9 cellular contexts compared by ENCODE assay signal in genomic region chr19:11535792-11536595, GRCh38. TPM values are rescaled to one million over a fixed set of nuclear protein-coding genes. Genes with fewer than 3 reads are reported as not detected.
DNase-seq lines count a peak whose midpoint lies in the region; ATAC-seq, FAIRE-seq and TF ChIP-seq lines count a peak whose summit lies in the region.
"Had no signal": no experiment of that assay in that cellular context is flagged by ENCODE, and none has a peak within 500 bp of the region (broad histone marks: within the 10 kb centered on the region; RNA-seq: fewer than 3 reads in every experiment).

No MANE protein-coding gene starts in this region.

- H3K27ac ChIP-seq in MM.1S (ENCODE audit: low read length) (no peak overlapping the region), SU-DHL-6 (ENCODE audit: low read depth, low read length) (peak overlapping the region; percentile 26; the same call in 1 of the 2 replicates), cardiac muscle cell (peak overlapping the region; percentile 84), pancreas (peak overlapping the region in 2 of 4 donors; percentile 50 to 58), thyroid gland (peak overlapping the region; percentile 5 to 80 (median 56))

- H3K9me2 ChIP-seq in MM.1S (replicated peaks; ENCODE audit: insufficient read depth, low read length) (no peaks in the 10 kb centered on the region), SU-DHL-6 (replicated peaks; ENCODE audit: insufficient read depth, low read length) (no peaks in the 10 kb centered on the region)

- H3K4me2 ChIP-seq in MM.1S (ENCODE audit: low read depth, low read length), result peak overlapping the region; percentile 78
- peak overlapping the region; percentile 66 for H3K4me2 ChIP-seq in SU-DHL-6 (ENCODE audit: low read depth, low read length, poor library complexity, severe bottlenecking)

- H3K36me3 Mint-ChIP-seq in activated naive CD8-positive, alpha-beta T cell treated with anti-CD3 and anti-CD28 coated beads, Interleukin-2, amount 10 ng/mL, durations not matched to agents 7 days and 5 days, result no peaks in the 10 kb centered on the region

- peak in 1 of 2 donors; percentile 66 for TF ChIP-seq POLR2A in thyroid gland (IDR thresholded peaks at IDR 0.05)

- H3F3A ChIP-seq in MM.1S (ENCODE audit: insufficient read depth, low read length) (peaks cover 8% of the 10 kb centered on the region; the same call in 1 of the 2 replicates), SU-DHL-6 (ENCODE audit: insufficient read depth) (peaks cover 8% of the 10 kb centered on the region; the same call in 1 of the 2 replicates)

- WGBS in pancreas, 2 donors, result 15% methylated on average over 50 to 54 of the region's 54 CpGs
- 16 to 20% methylated on average over 32 to 40 of the region's 54 CpGs for WGBS in thyroid gland, 2 donors

- peaks cover 30% of the 10 kb centered on the region for H3K27me3 Mint-ChIP-seq in activated naive CD8-positive, alpha-beta T cell treated with anti-CD3 and anti-CD28 coated beads, Interleukin-2, amount 10 ng/mL, durations not matched to agents 7 days and 5 days

- TF ChIP-seq CTCF in MM.1S (IDR thresholded peaks at IDR 0.05; ENCODE audit: low read length) (peak; percentile 80), SU-DHL-6 (IDR thresholded peaks at IDR 0.05; ENCODE audit: insufficient read depth, low read length, poor library complexity, severe bottlenecking) (peak; percentile 85), cardiac muscle cell (IDR thresholded peaks at IDR 0.05; ENCODE audit: low read depth, low read length) (peak; percentile 96), pancreas (IDR thresholded peaks at IDR 0.05) (peak; percentile 84 to 95 (median 91)), thyroid gland (IDR thresholded peaks at IDR 0.05) (peak; percentile 52 to 89 (median 76))

- peak overlapping the region; percentile 69 for H3K27ac Mint-ChIP-seq in activated naive CD8-positive, alpha-beta T cell treated with anti-CD3 and anti-CD28 coated beads, Interleukin-2, amount 10 ng/mL, durations not matched to agents 7 days and 5 days

- POLR2A ChIA-PET in activated naive CD8-positive, alpha-beta T cell treated with anti-CD3 and anti-CD28 coated beads, Interleukin-2, amount 10 ng/mL, durations not matched to agents 7 days and 5 days (lab: Charles Lee), result interaction anchor here (0.8 to 1.1 kb wide), 3 partner anchors 23 to 45 kb away, joined by 3 to 4 read pairs (median 3); partner anchors contain the start of gene ELOF1

- peak in 13 of 14 donors; percentile 27 to 86 (median 76) for DNase-seq in C1 segment of cervical spinal cord (lab: John Stamatoyannopoulos, UW)
- peak; percentile 90 for DNase-seq in MM.1S
- DNase-seq in activated naive CD8-positive, alpha-beta T cell treated with anti-CD3 and anti-CD28 coated beads, Interleukin-2, amount 10 ng/mL, durations not matched to agents 7 days and 5 days, result peak; percentile 94
- DNase-seq in cardiac muscle cell (ENCODE audit: low read depth in 1 of 2, low spot score in 1 of 2), result peak; percentile 94 to 98
- peak; percentile 81 to 98 (median 93) for DNase-seq in pancreas
- peak; percentile 86 to 88 for DNase-seq in thyroid gland

- no peak for FAIRE-seq in pancreas (lab: Jason Lieb, UNC)
- FAIRE-seq: TTC549 had no signal

- no peak overlapping the region for H3K9ac ChIP-seq in MM.1S (ENCODE audit: low read length)
- H3K9ac ChIP-seq in SU-DHL-6 (ENCODE audit: low read length), result peak overlapping the region; percentile 45

- H3K4me1 ChIP-seq in MM.1S (ENCODE audit: low read length), result peaks cover 3% of the 10 kb centered on the region; the same call in 1 of the 2 replicates
- peaks cover 11% of the 10 kb centered on the region for H3K4me1 ChIP-seq in cardiac muscle cell (ENCODE audit: low read depth)
- H3K4me1 ChIP-seq in pancreas, result no peaks in the 10 kb centered on the region
- peaks cover 5 to 7% of the 10 kb centered on the region in 2 donors for H3K4me1 ChIP-seq in thyroid gland

- no peaks in the 10 kb centered on the region for H3K9me3 Mint-ChIP-seq in activated naive CD8-positive, alpha-beta T cell treated with anti-CD3 and anti-CD28 coated beads, Interleukin-2, amount 10 ng/mL, durations not matched to agents 7 days and 5 days

- H3K79me2 ChIP-seq in MM.1S (ENCODE audit: low read length) (no peaks in the 10 kb centered on the region), SU-DHL-6 (ENCODE audit: insufficient read depth, low read length) (no peaks in the 10 kb centered on the region)

- peak overlapping the region; percentile 75 for H3K4me3 Mint-ChIP-seq in activated naive CD8-positive, alpha-beta T cell treated with anti-CD3 and anti-CD28 coated beads, Interleukin-2, amount 10 ng/mL, durations not matched to agents 7 days and 5 days

- no peaks in the 10 kb centered on the region for H3K36me3 ChIP-seq in MM.1S (replicated peaks; ENCODE audit: insufficient read depth, low read length)
- no peaks in the 10 kb centered on the region for H3K36me3 ChIP-seq in SU-DHL-6 (ENCODE audit: low read length)
- no peaks in the 10 kb centered on the region for H3K36me3 ChIP-seq in cardiac muscle cell
- H3K36me3 ChIP-seq in pancreas, result no peaks in the 10 kb centered on the region
- H3K36me3 ChIP-seq in thyroid gland, result no peaks in the 10 kb centered on the region

- H3K4me3 ChIP-seq in MM.1S (ENCODE audit: low read length) (peak overlapping the region; percentile 55), SU-DHL-6 (ENCODE audit: insufficient read depth, low read length, poor library complexity, severe bottlenecking) (peak overlapping the region; percentile 52), cardiac muscle cell (peak overlapping the region; percentile 31), pancreas (peak overlapping the region in 2 of 4 donors; percentile 26 to 37), thyroid gland (replicated peaks in 1 of 3) (peak overlapping the region in 1 of 3 donors; percentile 20)

- H3K9me3 ChIP-seq in MM.1S (replicated peaks; ENCODE audit: insufficient read depth, low read length), result no peaks in the 10 kb centered on the region
- H3K9me3 ChIP-seq in SU-DHL-6 (ENCODE audit: insufficient read depth, low read length), result no peaks in the 10 kb centered on the region
- H3K9me3 ChIP-seq in cardiac muscle cell (ENCODE audit: low read depth), result no peaks in the 10 kb centered on the region
- H3K9me3 ChIP-seq in pancreas, result no peaks in the 10 kb centered on the region
- no peaks in the 10 kb centered on the region for H3K9me3 ChIP-seq in thyroid gland

- H2AFZ ChIP-seq in MM.1S (ENCODE audit: low read length) (peak overlapping the region; percentile 77), SU-DHL-6 (ENCODE audit: low read depth, low read length, severe bottlenecking) (peak overlapping the region; percentile 89)

- ATAC-seq in GM19467 (IDR thresholded peaks at IDR 0.05; ENCODE audit: unreplicated experiment) (peak; percentile 73), pancreas (peak; percentile 92 to 94 (median 94))
- ATAC-seq in activated naive CD8-positive, alpha-beta T cell treated with anti-CD3 and anti-CD28 coated beads, Interleukin-2, amount 10 ng/mL, durations not matched to agents 7 days and 5 days (ENCODE audit: low read depth), result peak; percentile 88

- H4K20me1 ChIP-seq in MM.1S (ENCODE audit: insufficient read depth, low read length) (no peaks in the 10 kb centered on the region), SU-DHL-6 (ENCODE audit: low read depth, low read length) (no peaks in the 10 kb centered on the region)

- peaks cover 35% of the 10 kb centered on the region for H3K27me3 ChIP-seq in MM.1S (replicated peaks; ENCODE audit: insufficient read depth, low read length)
- H3K27me3 ChIP-seq in SU-DHL-6 (ENCODE audit: low read length), result no peaks in the 10 kb centered on the region
- no peaks in the 10 kb centered on the region for H3K27me3 ChIP-seq in cardiac muscle cell
- H3K27me3 ChIP-seq in pancreas, result no peaks in the 10 kb centered on the region
- H3K27me3 ChIP-seq in thyroid gland, result no peaks in the 10 kb centered on the region

- intact Hi-C loops in pancreas (cut with DNase I), result no loop called here
- intact Hi-C loops in thyroid gland (cut with DNase I), result no loop called here

- peaks cover 14% of the 10 kb centered on the region for H3K4me1 Mint-ChIP-seq in activated naive CD8-positive, alpha-beta T cell treated with anti-CD3 and anti-CD28 coated beads, Interleukin-2, amount 10 ng/mL, durations not matched to agents 7 days and 5 days

RNA-seq across cellular contexts. Expression of gene CNN1, which starts 2.7 kb away (rescaled TPM):
- not detected for total RNA-seq in activated naive CD8-positive, alpha-beta T cell treated with anti-CD3 and anti-CD28 coated beads, Interleukin-2, amount 10 ng/mL, durations not matched to agents 7 days and 5 days
- 288 and 520 TPM in 2 replicates for total RNA-seq in cardiac muscle cell
- polyA plus RNA-seq in cardiac muscle cell, result 219 and 388 TPM in 2 replicates
- total RNA-seq in pancreas, result 1 to 10 TPM in 4 of 6 donors, under 1 TPM in 2; 0.43 to 5.2 (median 1.8) TPM
- polyA plus RNA-seq in pancreas, result 10 to 100 TPM; 11.3 to 38.8 TPM
- 10 to 100 TPM in 2 of 4 donors, 1 to 10 TPM in 2; 6.3 to 21.6 (median 8.7) TPM for total RNA-seq in thyroid gland

RNA-seq across cellular contexts. Expression of gene ECSIT, which starts 7.1 kb away (rescaled TPM):
- total RNA-seq in activated naive CD8-positive, alpha-beta T cell treated with anti-CD3 and anti-CD28 coated beads, Interleukin-2, amount 10 ng/mL, durations not matched to agents 7 days and 5 days, result 10 to 100 TPM; 34.7 to 37.1 TPM
- total RNA-seq in cardiac muscle cell (71.5 and 91.3 TPM in 2 replicates), pancreas (10 to 100 TPM; 32.1 to 54.8 (median 36.9) TPM), thyroid gland (10 to 100 TPM; 36.5 to 77.5 (median 68.9) TPM)
- polyA plus RNA-seq in cardiac muscle cell (56.6 and 64.0 TPM in 2 replicates), pancreas (10 to 100 TPM; 60.3 to 87.3 TPM)

RNA-seq across cellular contexts. Expression of gene ELOF1, which starts 23.0 kb away (rescaled TPM):
- total RNA-seq in activated naive CD8-positive, alpha-beta T cell treated with anti-CD3 and anti-CD28 coated beads, Interleukin-2, amount 10 ng/mL, durations not matched to agents 7 days and 5 days, result 10 to 100 TPM; 47.0 to 49.0 TPM
- total RNA-seq in cardiac muscle cell (44.3 and 45.3 TPM in 2 replicates), pancreas (10 to 100 TPM; 25.0 to 38.9 (median 32.4) TPM), thyroid gland (10 to 100 TPM; 18.7 to 57.0 (median 30.9) TPM)
- polyA plus RNA-seq in cardiac muscle cell (80.2 and 98.6 TPM in 2 replicates), pancreas (10 to 100 TPM; 52.0 to 63.4 TPM)

RNA-seq across cellular contexts. Expression of gene ZNF653, which starts 30.4 kb away (rescaled TPM):
- 10 to 100 TPM; 21.1 to 21.8 TPM for total RNA-seq in activated naive CD8-positive, alpha-beta T cell treated with anti-CD3 and anti-CD28 coated beads, Interleukin-2, amount 10 ng/mL, durations not matched to agents 7 days and 5 days
- total RNA-seq in cardiac muscle cell (13.8 and 19.0 TPM in 2 replicates), pancreas (1 to 10 TPM; 4.5 to 6.2 (median 5.6) TPM), thyroid gland (10 to 100 TPM; 13.6 to 41.7 (median 14.2) TPM)
- polyA plus RNA-seq in cardiac muscle cell (10.6 and 14.4 TPM in 2 replicates), pancreas (10 to 100 TPM; 21.8 to 25.6 TPM)

RNA-seq across cellular contexts. Expression of gene ACP5, which starts 41.5 kb away (rescaled TPM):
- total RNA-seq in activated naive CD8-positive, alpha-beta T cell treated with anti-CD3 and anti-CD28 coated beads, Interleukin-2, amount 10 ng/mL, durations not matched to agents 7 days and 5 days, result 10 to 100 TPM; 32.0 to 35.0 TPM
- total RNA-seq in cardiac muscle cell (1.9 TPM in 1 of 2 replicates, not detected in the other), pancreas (10 to 100 TPM in 2 of 6 donors, 1 to 10 TPM in 4; 3.5 to 21.8 (median 7.0) TPM), thyroid gland (1 to 10 TPM; 4.9 to 8.4 (median 6.2) TPM)
- polyA plus RNA-seq in cardiac muscle cell (1.1 and 1.2 TPM in 2 replicates), pancreas (10 to 100 TPM in 1 of 2 donors, 1 to 10 TPM in 1; 7.7 to 11.4 TPM)

Comparison
In these comparisons a context has a peak if more than half of its experiments do, and no peak if none do; other contexts are left out.
1. RNA of gene CNN1, which starts 2.7 kb away (total RNA-seq): 288 to 520 TPM in cardiac muscle cell; 6.3 to 21.6 TPM in thyroid gland, 0.43 to 5.2 TPM in pancreas and not detected in activated naive CD8-positive, alpha-beta T cell treated with anti-CD3 and anti-CD28 coated beads, Interleukin-2, amount 10 ng/mL, durations not matched to agents 7 days and 5 days; every median in the first group is over 10 times any median in the second.
2. Peak in every context shown above with its lines, with median percentiles within 50 percentile points of each other: DNase-seq, ATAC-seq and CTCF ChIP-seq.